ENCODE assay signal across 19 cellular contexts in the genomic region with DNA sequence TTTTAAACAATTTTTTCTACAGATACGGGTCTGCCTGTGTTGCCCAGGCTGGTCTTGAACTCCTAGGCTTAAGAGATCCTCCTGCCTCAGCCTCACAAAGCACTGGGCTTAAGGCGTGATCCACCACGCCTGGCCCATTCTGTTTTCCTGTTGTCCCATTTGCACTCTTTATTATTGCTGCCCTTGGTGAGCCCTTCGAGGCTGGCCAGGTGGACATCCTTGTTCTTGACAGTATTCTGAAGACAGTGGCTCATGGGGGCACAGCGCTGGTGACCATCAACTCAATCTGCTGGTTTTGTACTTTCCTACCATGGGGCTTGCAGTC. TPM values are rescaled to one million over a fixed set of nuclear protein-coding genes. Genes with fewer than 3 reads are reported as not detected.
DNase-seq lines count a peak whose midpoint lies in the region; ATAC-seq and TF ChIP-seq lines count a peak whose summit lies in the region.
"Had no signal": no experiment of that assay in that cellular context is flagged by ENCODE, and none has a peak within 500 bp of the region (broad histone marks: within the 10 kb centered on the region; RNA-seq: fewer than 3 reads in every experiment).

No MANE protein-coding gene starts in this region.

- H3K9ac ChIP-seq in Karpas-422 (ENCODE audit: low read length) = no peak overlapping the region
- H3K9ac ChIP-seq: KMS-11 had no signal

- H4K20me1 ChIP-seq in Karpas-422 (ENCODE audit: insufficient read depth, low read depth, low read length) = peaks cover 19% of the 10 kb centered on the region; the same call in 1 of the 2 replicates

- H3K4me3 Mint-ChIP-seq in activated naive CD4-positive, alpha-beta T cell treated with anti-CD3 and anti-CD28 coated beads for 36 hours = no peak overlapping the region
- H3K4me3 Mint-ChIP-seq in immature natural killer cell = no peak overlapping the region
- H3K4me3 Mint-ChIP-seq in stimulated activated naive B cell treated with anti-CD40 and anti-IgM and Interleukin-4, amounts not matched to agents 10 μg/mL and 1 μg/mL and 100 μg/mL, for 72 hours = no peak overlapping the region
- H3K4me3 Mint-ChIP-seq: activated naive CD8-positive, alpha-beta T cell treated with anti-CD3 and anti-CD28 coated beads, Interleukin-2, amount 10 ng/mL, durations not matched to agents 7 days and 5 days; effector memory CD8-positive, alpha-beta T cell had no signal

- H3K27me3 ChIP-seq in Karpas-422 (ENCODE audit: low read length) (no peaks in the 10 kb centered on the region), psoas muscle (ENCODE audit: insufficient read depth in 3 of 3, low read length in 2 of 3) (no peaks in the 10 kb centered on the region)
- H3K27me3 ChIP-seq: ascending aorta, left lung, suprapubic skin had no signal

- WGBS in psoas muscle, 3 donors = 92 to 98% (median 93%) methylated on average over 5 of the region's 5 CpGs

- H3K79me2 ChIP-seq in Karpas-422 (ENCODE audit: low read length) = peaks cover 58% of the 10 kb centered on the region

- peaks cover 15% of the 10 kb centered on the region for H3K4me1 Mint-ChIP-seq in activated naive CD4-positive, alpha-beta T cell treated with anti-CD3 and anti-CD28 coated beads for 36 hours (ENCODE audit: low read depth)
- H3K4me1 Mint-ChIP-seq in immature natural killer cell = peaks cover 15 to 23% of the 10 kb centered on the region in 2 donors
- H3K4me1 Mint-ChIP-seq in stimulated activated naive B cell treated with anti-CD40 and anti-IgM and Interleukin-4, amounts not matched to agents 10 μg/mL and 1 μg/mL and 100 μg/mL, for 72 hours = peaks cover 33 to 49% of the 10 kb centered on the region in 2 donors

- no peak for TF ChIP-seq CTCF in psoas muscle (IDR thresholded peaks at IDR 0.05)

- CTCF ChIA-PET in activated naive CD4-positive, alpha-beta T cell treated with anti-CD3 and anti-CD28 coated beads for 36 hours (lab: Charles Lee) = interaction anchor here (0.6 to 10.9 kb wide), 4 partner anchors 24 to 355 kb away, joined by 3 to 214 read pairs (median 4); a partner anchor contains a TSS

- H3K27ac ChIP-seq in Karpas-422 (ENCODE audit: low read length) (peak overlapping the region; percentile 27), psoas muscle (no peak overlapping the region)
- H3K27ac ChIP-seq: ascending aorta, coronary artery, KMS-11, left lung, suprapubic skin, VCaP had no signal

- no peaks in the 10 kb centered on the region for H3K9me2 ChIP-seq in Karpas-422 (replicated peaks; ENCODE audit: insufficient read depth, low read length)

- no peak overlapping the region for H3K4me2 ChIP-seq in Karpas-422 (ENCODE audit: low read depth, low read length, poor library complexity, severe bottlenecking)
- H3K4me2 ChIP-seq: KMS-11 had no signal

- no peak overlapping the region for H3K4me3 ChIP-seq in Karpas-422 (ENCODE audit: low read length)
- no peak overlapping the region for H3K4me3 ChIP-seq in psoas muscle
- H3K4me3 ChIP-seq: ascending aorta, coronary artery, GM12878, left lung, suprapubic skin had no signal

- peak overlapping the region; percentile 19 to 46 for H3K27ac Mint-ChIP-seq in activated naive CD4-positive, alpha-beta T cell treated with anti-CD3 and anti-CD28 coated beads, Interleukin-2, amount 50 U/mL, for 72 hours
- H3K27ac Mint-ChIP-seq in activated naive CD4-positive, alpha-beta T cell treated with anti-CD3 and anti-CD28 coated beads for 36 hours = no peak overlapping the region
- H3K27ac Mint-ChIP-seq in immature natural killer cell = peak overlapping the region in 4 of 6 donors; percentile 48 to 82 (median 76)
- peak overlapping the region; percentile 37 for H3K27ac Mint-ChIP-seq in stimulated activated naive B cell treated with anti-CD40 and anti-IgM and Interleukin-4, amounts not matched to agents 10 μg/mL and 1 μg/mL and 100 μg/mL, for 72 hours

- no peak for DNase-seq in activated naive CD4-positive, alpha-beta T cell treated with anti-CD3 and anti-CD28 coated beads, Interleukin-2, amount 50 U/mL, for 72 hours (ENCODE audit: low spot score in 2 of 2)
- DNase-seq in activated naive CD4-positive, alpha-beta T cell treated with anti-CD3 and anti-CD28 coated beads for 36 hours = no peak
- DNase-seq in Karpas-422 (no peak), immature natural killer cell (no peak), psoas muscle (no peak), cardiac septum (ENCODE audit: low spot score) (no peak)
- DNase-seq in stimulated activated naive B cell treated with anti-CD40 and anti-IgM and Interleukin-4, amounts not matched to agents 10 μg/mL and 1 μg/mL and 100 μg/mL, for 72 hours = no peak
- DNase-seq: DMS153 had no signal

- H2AFZ ChIP-seq in Karpas-422 (ENCODE audit: low read length) = no peak overlapping the region

- intact Hi-C loops in activated naive CD4-positive, alpha-beta T cell treated with anti-CD3 and anti-CD28 coated beads for 36 hours (cut with micrococcal nuclease) = no loop called here
- intact Hi-C loops in psoas muscle (cut with DNase I) (loop anchor here in 1 of 2 donors (10.0 kb wide), 1 partner anchor 1697 kb away; no protein-coding TSS in a partner anchor), cardiac septum (cut with DNase I) (no loop called here)

- no peaks in the 10 kb centered on the region for H3K27me3 Mint-ChIP-seq in activated naive CD4-positive, alpha-beta T cell treated with anti-CD3 and anti-CD28 coated beads for 36 hours (ENCODE audit: low read depth)
- H3K27me3 Mint-ChIP-seq in immature natural killer cell (ENCODE audit: low read depth in 3 of 3) = peaks cover 0 to 2% (median 0%) of the 10 kb centered on the region in 3 donors
- no peaks in the 10 kb centered on the region for H3K27me3 Mint-ChIP-seq in stimulated activated naive B cell treated with anti-CD40 and anti-IgM and Interleukin-4, amounts not matched to agents 10 μg/mL and 1 μg/mL and 100 μg/mL, for 72 hours
- H3K27me3 Mint-ChIP-seq: activated naive CD8-positive, alpha-beta T cell treated with anti-CD3 and anti-CD28 coated beads, Interleukin-2, amount 10 ng/mL, durations not matched to agents 7 days and 5 days; effector memory CD8-positive, alpha-beta T cell; naive B cell had no signal

- no peak for ATAC-seq in activated naive CD4-positive, alpha-beta T cell treated with anti-CD3 and anti-CD28 coated beads, Interleukin-2, amount 50 U/mL, for 72 hours
- ATAC-seq in stimulated activated naive B cell treated with anti-CD40 and anti-IgM and Interleukin-4, amounts not matched to agents 10 μg/mL and 1 μg/mL and 100 μg/mL, for 72 hours (replicated peaks) = no peak
- ATAC-seq in psoas muscle (no peak), HG03159 (IDR thresholded peaks at IDR 0.05; ENCODE audit: unreplicated experiment) (no peak)

- H3K9me3 ChIP-seq in Karpas-422 (ENCODE audit: low read length) (no peaks in the 10 kb centered on the region), psoas muscle (no peaks in the 10 kb centered on the region)
- H3K9me3 ChIP-seq: ascending aorta, left lung, suprapubic skin had no signal

- H3K36me3 Mint-ChIP-seq in activated naive CD4-positive, alpha-beta T cell treated with anti-CD3 and anti-CD28 coated beads, Interleukin-2, amount 50 U/mL, for 72 hours = peaks cover 5 to 25% of the 10 kb centered on the region in 2 donors
- peaks cover 27% of the 10 kb centered on the region for H3K36me3 Mint-ChIP-seq in activated naive CD4-positive, alpha-beta T cell treated with anti-CD3 and anti-CD28 coated beads for 36 hours (ENCODE audit: low read depth)
- H3K36me3 Mint-ChIP-seq in immature natural killer cell = peaks cover 8 to 30% (median 9%) of the 10 kb centered on the region in 3 donors
- peaks cover 55 to 64% of the 10 kb centered on the region in 2 donors for H3K36me3 Mint-ChIP-seq in stimulated activated naive B cell treated with anti-CD40 and anti-IgM and Interleukin-4, amounts not matched to agents 10 μg/mL and 1 μg/mL and 100 μg/mL, for 72 hours

- H3K4me1 ChIP-seq in Karpas-422 (ENCODE audit: low read length) = peaks cover 23% of the 10 kb centered on the region
- no peaks in the 10 kb centered on the region for H3K4me1 ChIP-seq in psoas muscle
- H3K4me1 ChIP-seq: ascending aorta had no signal

- no peaks in the 10 kb centered on the region for H3K9me3 Mint-ChIP-seq in activated naive CD4-positive, alpha-beta T cell treated with anti-CD3 and anti-CD28 coated beads, Interleukin-2, amount 50 U/mL, for 72 hours
- no peaks in the 10 kb centered on the region for H3K9me3 Mint-ChIP-seq in activated naive CD4-positive, alpha-beta T cell treated with anti-CD3 and anti-CD28 coated beads for 36 hours
- peaks cover 0 to 2% (median 0%) of the 10 kb centered on the region in 6 donors for H3K9me3 Mint-ChIP-seq in immature natural killer cell
- H3K9me3 Mint-ChIP-seq in stimulated activated naive B cell treated with anti-CD40 and anti-IgM and Interleukin-4, amounts not matched to agents 10 μg/mL and 1 μg/mL and 100 μg/mL, for 72 hours = no peaks in the 10 kb centered on the region
- H3K9me3 Mint-ChIP-seq: activated naive CD8-positive, alpha-beta T cell treated with anti-CD3 and anti-CD28 coated beads, Interleukin-2, amount 10 ng/mL, durations not matched to agents 7 days and 5 days; effector memory CD8-positive, alpha-beta T cell; naive B cell had no signal

- H3K36me3 ChIP-seq in Karpas-422 (ENCODE audit: insufficient read depth, low read length) = peaks cover 20% of the 10 kb centered on the region
- peaks cover 2 to 57% of the 10 kb centered on the region in 2 donors for H3K36me3 ChIP-seq in psoas muscle (ENCODE audit: insufficient read depth in 1 of 2, low read depth in 1 of 2)

RNA-seq across cellular contexts. Expression of a gene that starts 35.6 kb away (rescaled TPM):
- 10 to 100 TPM; 17.8 to 50.8 TPM for total RNA-seq in activated naive CD4-positive, alpha-beta T cell treated with anti-CD3 and anti-CD28 coated beads, Interleukin-2, amount 50 U/mL, for 72 hours
- 10 to 100 TPM; 20.1 to 21.4 TPM for total RNA-seq in activated naive CD4-positive, alpha-beta T cell treated with anti-CD3 and anti-CD28 coated beads for 36 hours
- 27.7 and 39.2 TPM in 2 replicates for total RNA-seq in Karpas-422 (2014; rRNA removed; shearing (Covaris generic); ENCODE audit: low replicate concordance)
- 10 to 100 TPM; 20.6 to 28.0 (median 24.0) TPM for polyA plus RNA-seq in immature natural killer cell
- total RNA-seq in psoas muscle = 10 to 100 TPM; 15.7 to 25.0 (median 20.6) TPM
- polyA plus RNA-seq in psoas muscle = 10 to 100 TPM; 11.7 to 19.0 (median 14.8) TPM
- total RNA-seq in cardiac septum = 20.1 TPM

RNA-seq across cellular contexts. Expression of a gene that starts 60.0 kb away (rescaled TPM):
- 10 to 100 TPM; 44.8 to 48.0 TPM for total RNA-seq in activated naive CD4-positive, alpha-beta T cell treated with anti-CD3 and anti-CD28 coated beads, Interleukin-2, amount 50 U/mL, for 72 hours
- total RNA-seq in activated naive CD4-positive, alpha-beta T cell treated with anti-CD3 and anti-CD28 coated beads for 36 hours = 10 to 100 TPM; 32.6 to 34.9 TPM
- 53.8 and 79.0 TPM in 2 replicates for total RNA-seq in Karpas-422 (2014; rRNA removed; shearing (Covaris generic); ENCODE audit: low replicate concordance)
- polyA plus RNA-seq in immature natural killer cell (10 to 100 TPM; 31.1 to 59.4 (median 38.9) TPM), psoas muscle (10 to 100 TPM; 13.0 to 26.8 (median 24.8) TPM)
- total RNA-seq in psoas muscle (10 to 100 TPM; 26.9 to 38.1 (median 33.9) TPM), cardiac septum (60.0 TPM)
